ENCODE assay signal across 8 cellular contexts in genomic region chr17:8629371-8630226, GRCh38. TPM values are rescaled to one million over a fixed set of nuclear protein-coding genes. Genes with fewer than 3 reads are reported as not detected.
DNase-seq lines count a peak whose midpoint lies in the region; TF ChIP-seq lines count a peak whose summit lies in the region.

No MANE protein-coding gene starts in this region.

- DNase-seq in GM06990 (ENCODE audit: extremely low read depth, insufficient read length), result peak; percentile 28
- peak; percentile 50 for DNase-seq in NCI-H69 (lab: John Stamatoyannopoulos, UW)
- DNase-seq in adipocyte (ENCODE audit: low read depth), result peak; percentile 71
- peak; percentile 40 for DNase-seq in left ventricle myocardium inferior
- DNase-seq in posterior cingulate gyrus, result peak in 9 of 10 donors; percentile 11 to 89 (median 23)
- no peak for DNase-seq in NCI-H187 treated with DMSO at 0.1 percent for 48 hours (lab: John Stamatoyannopoulos, UW)
- DNase-seq in activated CD4-positive, CD25-positive, alpha-beta regulatory T cell (lab: John Stamatoyannopoulos, UW), result no peak
- DNase-seq in SKM-1 (lab: John Stamatoyannopoulos, UW; ENCODE audit: unreplicated experiment), result no peak

- intact Hi-C loops in left ventricle myocardium inferior (cut with micrococcal nuclease) (no loop called here), posterior cingulate gyrus (cut with DNase I) (loop anchor here (2.0 to 10.0 kb wide), 4 partner anchors 118 to 247 kb away; partner anchors contain the start of genes NDEL1 and RPL26)

- H3K4me3 ChIP-seq in GM06990 (replicated peaks; ENCODE audit: low read depth, low read length) (peak overlapping the region; percentile 95), adipocyte (ENCODE audit: low read length) (peak overlapping the region; percentile 94), left ventricle myocardium inferior (peak overlapping the region; percentile 91)

- H3K4me1 ChIP-seq in adipocyte (ENCODE audit: control insufficient read depth, insufficient read depth, low read length), result peaks cover 7% of the 10 kb centered on the region
- peaks cover 49% of the 10 kb centered on the region for H3K4me1 ChIP-seq in left ventricle myocardium inferior

- peak overlapping the region; percentile 89 for H3K9ac ChIP-seq in adipocyte (ENCODE audit: low read length)

- TF ChIP-seq CTCF in GM06990 (IDR thresholded peaks at IDR 0.05; ENCODE audit: insufficient read depth, low read length, poor library complexity, severe bottlenecking), result no peak
- TF ChIP-seq CTCF in left ventricle myocardium inferior (IDR thresholded peaks at IDR 0.05; ENCODE audit: borderline replicate concordance), result no peak

- H3K27me3 ChIP-seq in GM06990 (replicated peaks; ENCODE audit: control insufficient read depth, insufficient read depth, low read length) (no peaks in the 10 kb centered on the region), adipocyte (replicated peaks; ENCODE audit: control insufficient read depth, insufficient read depth, low read length) (no peaks in the 10 kb centered on the region), left ventricle myocardium inferior (ENCODE audit: low read depth) (no peaks in the 10 kb centered on the region)

- H3K9me3 ChIP-seq in adipocyte (ENCODE audit: control insufficient read depth, low read length), result no peaks in the 10 kb centered on the region
- H3K9me3 ChIP-seq in left ventricle myocardium inferior (replicated peaks), result no peaks in the 10 kb centered on the region

- peak overlapping the region; percentile 94 for H3K27ac ChIP-seq in left ventricle myocardium inferior (replicated peaks)

- H3K36me3 ChIP-seq in GM06990 (ENCODE audit: control insufficient read depth, insufficient read depth, low read length), result no peaks in the 10 kb centered on the region
- no peaks in the 10 kb centered on the region for H3K36me3 ChIP-seq in adipocyte (ENCODE audit: control insufficient read depth, insufficient read depth, low read length, severe bottlenecking)
- no peaks in the 10 kb centered on the region for H3K36me3 ChIP-seq in left ventricle myocardium inferior

RNA-seq across cellular contexts. Expression of gene MYH10, which starts 0.9 kb away (rescaled TPM):
- 49.7 TPM for total RNA-seq in left ventricle myocardium inferior

Comparison
In these comparisons a context has a peak if more than half of its experiments do, and no peak if none do; other contexts are left out.
1. DNase-seq: peak in GM06990 (single experiment), NCI-H69 (single experiment), adipocyte (single experiment), left ventricle myocardium inferior (single experiment) and posterior cingulate gyrus (9 of 10); none in NCI-H187 treated with DMSO at 0.1 percent for 48 hours (single experiment), activated CD4-positive, CD25-positive, alpha-beta regulatory T cell (0 of 4) and SKM-1 (single experiment).
2. Peak in every context shown above with its lines, with median percentiles within 50 percentile points of each other: H3K4me3 ChIP-seq.